ENCODE assay signal across 1 cellular context in the genomic region with DNA sequence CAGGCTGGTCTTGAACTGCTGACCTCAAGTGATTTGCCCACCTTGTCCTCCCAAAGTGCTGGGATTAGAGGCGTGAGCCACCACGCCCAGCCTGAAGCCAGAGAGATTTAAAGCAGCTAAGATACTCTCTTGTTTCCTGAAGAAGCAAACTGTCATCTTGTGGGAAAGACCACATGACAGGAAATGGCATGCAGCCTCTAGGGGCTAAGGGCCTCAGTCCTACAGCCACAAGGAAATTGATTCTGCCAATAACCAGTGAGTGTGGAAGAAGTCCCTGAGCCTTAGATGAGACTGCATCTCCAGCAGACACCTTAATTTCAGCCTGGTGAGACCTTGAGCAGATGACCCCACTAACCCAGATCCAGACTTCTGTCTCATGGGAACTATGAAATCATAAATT.
TF ChIP-seq lines count a peak whose summit lies in the region.

No MANE protein-coding gene starts in this region.

TF ChIP-seq in IMR-90, 13 proteins besides CTCF, POLR2A, EP300 and RAD21:
- no peak for TF ChIP-seq MAFK (IDR thresholded peaks at IDR 0.05; ENCODE audit: low read depth, low read length)
- no peak for TF ChIP-seq NFE2L2 (IDR thresholded peaks at IDR 0.05; ENCODE audit: low read depth, low read length)
- TF ChIP-seq BHLHE40 (IDR thresholded peaks at IDR 0.05; ENCODE audit: low read depth, low read length), result no peak
- no peak for TF ChIP-seq CHD1 (IDR thresholded peaks at IDR 0.05; ENCODE audit: low read depth, low read length)
TF ChIP-seq in IMR-90: peak in this region for 0.
